In the genomic region with DNA sequence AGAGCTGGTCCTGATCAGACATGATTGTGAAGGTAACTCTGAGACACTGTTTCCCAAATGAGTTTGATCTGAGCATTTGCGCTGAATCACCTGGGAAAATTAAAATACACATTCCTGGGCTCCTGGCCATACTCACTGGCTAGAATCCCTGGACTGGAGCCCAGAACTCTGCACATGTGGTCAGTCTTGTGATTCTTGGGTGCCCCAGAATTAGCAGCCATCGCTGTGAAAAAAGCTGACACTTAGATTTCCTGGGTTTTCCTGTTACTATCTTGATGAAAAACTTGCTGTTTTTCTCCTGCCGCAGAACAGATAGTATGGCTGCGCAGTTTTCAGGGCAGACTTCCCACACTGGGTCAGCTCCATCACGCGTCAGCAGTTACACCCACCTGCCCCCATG, we compare ENCODE assay signal across 14 cellular contexts. TPM values are rescaled to one million over a fixed set of nuclear protein-coding genes. Genes with fewer than 3 reads are reported as not detected.
DNase-seq lines count a peak whose midpoint lies in the region; ATAC-seq, FAIRE-seq and TF ChIP-seq lines count a peak whose summit lies in the region.
"Had no signal": no experiment of that assay in that cellular context is flagged by ENCODE, and none has a peak within 500 bp of the region (broad histone marks: within the 10 kb centered on the region; RNA-seq: fewer than 3 reads in every experiment).

No MANE protein-coding gene starts in this region.

- H3K4me2 ChIP-seq in neural progenitor cell: no peak overlapping the region

- H3K4me3 Mint-ChIP-seq in neural progenitor cell: peak overlapping the region; percentile 71
- H3K4me3 Mint-ChIP-seq: activated naive CD8-positive, alpha-beta T cell treated with anti-CD3 and anti-CD28 coated beads for 36 hours had no signal

- H3K27ac Mint-ChIP-seq in neural progenitor cell: peak overlapping the region; percentile 97
- H3K27ac Mint-ChIP-seq: activated naive CD8-positive, alpha-beta T cell treated with anti-CD3 and anti-CD28 coated beads for 36 hours had no signal

- peaks cover 14% of the 10 kb centered on the region for H3K27me3 Mint-ChIP-seq in neural progenitor cell (ENCODE audit: insufficient read depth, low read depth)

- FAIRE-seq in RCC 7860 (lab: Jason Lieb, UNC): no peak

- peaks cover 16% of the 10 kb centered on the region for H3F3A ChIP-seq in neural progenitor cell (ENCODE audit: low read depth)

- TF ChIP-seq POLR2A in suprapubic skin (IDR thresholded peaks at IDR 0.05): no peak

- H3K36me3 ChIP-seq in neural progenitor cell (no peaks in the 10 kb centered on the region), suprapubic skin (no peaks in the 10 kb centered on the region), colonic mucosa (no peaks in the 10 kb centered on the region)

- no peaks in the 10 kb centered on the region for H3K9me3 Mint-ChIP-seq in neural progenitor cell

- DNase-seq in RCC 7860 (ENCODE audit: low spot score) (peak; percentile 9), fibroblast of the aortic adventitia (ENCODE audit: low read depth) (peak; percentile 80), neural progenitor cell (ENCODE audit: low spot score) (no peak), suprapubic skin (ENCODE audit: low spot score in 2 of 2) (no peak), colonic mucosa (no peak)
- DNase-seq: activated CD4-positive, alpha-beta T cell treated with anti-CD3 and anti-CD28 coated beads for 4 hours; activated naive CD8-positive, alpha-beta T cell treated with anti-CD3 and anti-CD28 coated beads for 36 hours; DMS79; MV-4-11 had no signal

- H2AFZ ChIP-seq in neural progenitor cell (replicated peaks): no peak overlapping the region

- TF ChIP-seq CTCF in C4-2B (conservative IDR thresholded peaks at IDR 0.05) (no peak), fibroblast of the aortic adventitia (IDR thresholded peaks at IDR 0.05; ENCODE audit: insufficient read depth, low read length) (no peak), neural progenitor cell (IDR thresholded peaks at IDR 0.05) (no peak), suprapubic skin (IDR thresholded peaks at IDR 0.05) (no peak), colonic mucosa (IDR thresholded peaks at IDR 0.05) (no peak)

- TF ChIP-seq EP300 in suprapubic skin (IDR thresholded peaks at IDR 0.05): no peak

- no peaks in the 10 kb centered on the region for H4K20me1 ChIP-seq in neural progenitor cell (ENCODE audit: low read depth)

- 58% methylated on average over 6 of the region's 6 CpGs for WGBS in suprapubic skin

- peaks cover 89% of the 10 kb centered on the region for H3K4me1 Mint-ChIP-seq in neural progenitor cell
- H3K4me1 Mint-ChIP-seq: activated naive CD8-positive, alpha-beta T cell treated with anti-CD3 and anti-CD28 coated beads for 36 hours had no signal

- H3K36me3 Mint-ChIP-seq in neural progenitor cell: peaks cover 3% of the 10 kb centered on the region
- H3K36me3 Mint-ChIP-seq: activated naive CD8-positive, alpha-beta T cell treated with anti-CD3 and anti-CD28 coated beads for 36 hours had no signal

- H3K27me3 ChIP-seq in neural progenitor cell (no peaks in the 10 kb centered on the region), suprapubic skin (peaks cover 29% of the 10 kb centered on the region), colonic mucosa (peaks cover 7% of the 10 kb centered on the region)

- intact Hi-C loops in colonic mucosa (cut with DNase I): no loop called here

- H3K79me2 ChIP-seq in neural progenitor cell (ENCODE audit: low read depth): no peaks in the 10 kb centered on the region

- H3K4me3 ChIP-seq in fibroblast of the aortic adventitia (ENCODE audit: low read depth, low read length) (no peak overlapping the region), neural progenitor cell (no peak overlapping the region), suprapubic skin (no peak overlapping the region), colonic mucosa (no peak overlapping the region)

- H3K9ac ChIP-seq in neural progenitor cell (no peak overlapping the region), colonic mucosa (ENCODE audit: low read depth in 2 of 2, low read length in 2 of 2) (no peak overlapping the region)

- H3K27ac ChIP-seq in C4-2B (peak overlapping the region; percentile 10), neural progenitor cell (no peak overlapping the region), suprapubic skin (no peak overlapping the region), colonic mucosa (no peak overlapping the region)

- peaks cover 30% of the 10 kb centered on the region for H3K4me1 ChIP-seq in neural progenitor cell
- no peaks in the 10 kb centered on the region for H3K4me1 ChIP-seq in suprapubic skin
- no peaks in the 10 kb centered on the region for H3K4me1 ChIP-seq in colonic mucosa

- H3K9me3 ChIP-seq in neural progenitor cell (ENCODE audit: low read depth) (no peaks in the 10 kb centered on the region), suprapubic skin (no peaks in the 10 kb centered on the region), colonic mucosa (no peaks in the 10 kb centered on the region)

- ATAC-seq in GM18909 (IDR thresholded peaks at IDR 0.05; ENCODE audit: poor library complexity, unreplicated experiment) (no peak), HG02981 (IDR thresholded peaks at IDR 0.05; ENCODE audit: unreplicated experiment) (no peak)

RNA-seq across cellular contexts. Expression of a gene that starts 24.6 kb away (rescaled TPM):
- total RNA-seq in fibroblast of the aortic adventitia (ENCODE audit: low replicate concordance) (0.18 and 0.90 TPM in 2 replicates), neural progenitor cell (ENCODE audit: low replicate concordance) (12.6 and 18.9 TPM in 2 replicates), suprapubic skin (not detected), colonic mucosa (under 1 TPM; 0.25 to 0.42 TPM)
- total RNA-seq: activated naive CD8-positive, alpha-beta T cell treated with anti-CD3 and anti-CD28 coated beads for 36 hours; glomerular endothelial cell; osteocyte had no signal

RNA-seq across cellular contexts. Expression of a gene that starts 39.6 kb away (rescaled TPM):
- 6.5 and 6.6 TPM in 2 replicates for total RNA-seq in fibroblast of the aortic adventitia (ENCODE audit: low replicate concordance)
- total RNA-seq in neural progenitor cell (ENCODE audit: low replicate concordance): 0.77 TPM in 1 of 2 replicates, not detected in the other
- 1 to 10 TPM; 1.0 to 2.2 (median 1.5) TPM for total RNA-seq in suprapubic skin
- 10 to 100 TPM in 1 of 2 donors, 1 to 10 TPM in 1; 9.4 to 11.9 TPM for total RNA-seq in colonic mucosa

RNA-seq across cellular contexts. Expression of a gene that starts 50.0 kb away (rescaled TPM):
- total RNA-seq in fibroblast of the aortic adventitia (ENCODE audit: low replicate concordance) (not detected in 2 replicates), neural progenitor cell (ENCODE audit: low replicate concordance) (not detected in 2 replicates), suprapubic skin (not detected), colonic mucosa (not detected)
- total RNA-seq: activated naive CD8-positive, alpha-beta T cell treated with anti-CD3 and anti-CD28 coated beads for 36 hours; glomerular endothelial cell; osteocyte had no signal

Comparison
In these comparisons a context has a peak if more than half of its experiments do, and no peak if none do; other contexts are left out.
1. DNase-seq: peak in RCC 7860 (single experiment) and fibroblast of the aortic adventitia (single experiment); none in neural progenitor cell (single experiment), suprapubic skin (0 of 2) and colonic mucosa (single experiment).